ENCODE assay signal across 18 cellular contexts in the genomic region with DNA sequence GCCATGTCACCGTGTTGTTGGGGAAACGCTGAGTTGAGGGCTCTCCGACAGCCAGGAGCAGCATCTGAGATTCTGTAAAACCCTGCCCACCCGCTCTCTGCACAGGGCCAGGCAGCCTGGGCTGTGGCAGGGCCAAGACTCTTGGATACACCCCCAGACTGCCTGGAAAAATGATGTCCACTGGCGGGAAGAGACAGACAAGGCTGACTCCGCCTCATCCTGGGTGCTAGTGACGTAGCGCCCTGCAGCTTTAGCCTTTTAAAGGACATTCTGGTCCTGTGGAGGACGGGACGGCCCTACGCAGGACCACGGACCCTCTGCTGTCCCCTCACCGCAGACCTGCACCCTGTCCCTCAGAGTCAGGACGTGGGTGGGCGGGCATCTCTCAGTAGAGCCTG. TPM values are rescaled to one million over a fixed set of nuclear protein-coding genes. Genes with fewer than 3 reads are reported as not detected.
DNase-seq lines count a peak whose midpoint lies in the region; ATAC-seq and TF ChIP-seq lines count a peak whose summit lies in the region.
"Had no signal": no experiment of that assay in that cellular context is flagged by ENCODE, and none has a peak within 500 bp of the region (broad histone marks: within the 10 kb centered on the region; RNA-seq: fewer than 3 reads in every experiment).

No MANE protein-coding gene starts in this region.

- BruUV-seq in Panc1 (replicated peaks; lab: Mats Ljungman, UMichigan), result no TSS peak

- no peaks in the 10 kb centered on the region for H4K20me1 ChIP-seq in BLaER1

- H3K36me3 ChIP-seq in BLaER1 (no peaks in the 10 kb centered on the region), Panc1 (ENCODE audit: control insufficient read depth, insufficient read depth, low read length) (no peaks in the 10 kb centered on the region), upper lobe of right lung (no peaks in the 10 kb centered on the region)
- H3K36me3 ChIP-seq: BE2C, HAP-1 had no signal

- in situ Hi-C loops in Panc1 (cut with HindIII; ENCODE audit: low pct_unique_long_range_greater_than_20kb, low sequenced_read_pairs), result no loop called here

- no peak overlapping the region for H3K27ac ChIP-seq in BLaER1
- H3K27ac ChIP-seq in Panc1 (ENCODE audit: low read length), result no peak overlapping the region
- H3K27ac ChIP-seq in upper lobe of right lung, result no peak overlapping the region
- H3K27ac ChIP-seq: C4-2B, GM23248, HL-60 had no signal

- peaks cover 46% of the 10 kb centered on the region for H3K4me1 ChIP-seq in BLaER1
- no peaks in the 10 kb centered on the region for H3K4me1 ChIP-seq in Panc1 (ENCODE audit: control insufficient read depth, insufficient read depth, low read length)
- H3K4me1 ChIP-seq in upper lobe of right lung, result no peaks in the 10 kb centered on the region
- H3K4me1 ChIP-seq: BE2C, HAP-1 had no signal

- no peak overlapping the region for H3K4me3 ChIP-seq in BLaER1
- H3K4me3 ChIP-seq in Panc1 (ENCODE audit: low read depth in 2 of 2, low read length in 2 of 2), result no peak overlapping the region
- H3K4me3 ChIP-seq in upper lobe of right lung, result no peak overlapping the region
- H3K4me3 ChIP-seq: GM23248, HAP-1 had no signal

- POLR2A ChIA-PET in Panc1 (lab: Charles Lee), result no interaction called here

- TF ChIP-seq CTCF in Panc1 (IDR thresholded peaks at IDR 0.05) (no peak), upper lobe of right lung (IDR thresholded peaks at IDR 0.05) (no peak)

- H3K9me3 ChIP-seq in BLaER1 (no peaks in the 10 kb centered on the region), Panc1 (ENCODE audit: control insufficient read depth, insufficient read depth, low read depth, low read length) (no peaks in the 10 kb centered on the region), upper lobe of right lung (no peaks in the 10 kb centered on the region)
- H3K9me3 ChIP-seq: BE2C, HAP-1 had no signal

- no peak for DNase-seq in Panc1 (ENCODE audit: low read depth, low spot score)
- DNase-seq in left lobe of liver (ENCODE audit: low spot score), result peak; percentile 15
- peak; percentile 51 for DNase-seq in upper lobe of right lung
- DNase-seq in SIG-M5 treated with dmso at 0.1 percent for 504 hours (lab: John Stamatoyannopoulos, UW; ENCODE audit: unreplicated experiment), result no peak
- DNase-seq: BE2C; CD4-positive, alpha-beta T cell; DMS153; DMS79; GF-D8; GM23248 had no signal

- peak overlapping the region; percentile 85 for H3K4me2 ChIP-seq in BLaER1

- H3K27me3 ChIP-seq in BLaER1 (no peaks in the 10 kb centered on the region), Panc1 (ENCODE audit: control insufficient read depth, insufficient read depth, low read length) (peaks cover 16% of the 10 kb centered on the region), upper lobe of right lung (no peaks in the 10 kb centered on the region)

- intact Hi-C loops in Panc1 (cut with micrococcal nuclease; ENCODE audit: unreplicated experiment) (loop anchor here (10.0 kb wide), 1 partner anchor 68 kb away; no protein-coding TSS in a partner anchor), upper lobe of right lung (cut with DNase I) (no loop called here)

- H3K9ac ChIP-seq in BLaER1, result no peak overlapping the region
- H3K9ac ChIP-seq: GM23248 had no signal

- ATAC-seq in Panc1, result 0 out of 2 replicates have a peak, but pooled peaks have one; percentile 50
- ATAC-seq in left lobe of liver, result no peak
- ATAC-seq in upper lobe of right lung, result no peak
- ATAC-seq in GM19351 (IDR thresholded peaks at IDR 0.05; ENCODE audit: unreplicated experiment), result no peak

- CTCF ChIA-PET in Panc1 (lab: Charles Lee), result no interaction called here

RNA-seq across cellular contexts. Expression of a gene that starts 20.7 kb away (rescaled TPM):
- total RNA-seq in Panc1 (2021; ENCODE audit: unreplicated experiment), result not detected
- not detected for polyA plus RNA-seq in Panc1 (2012; ENCODE audit: insufficient read length)
- 1.6 TPM for total RNA-seq in left lobe of liver
- 15.4 TPM for total RNA-seq in upper lobe of right lung
- total RNA-seq: A172, GM23248, H4, HT1080 had no signal
- polyA plus RNA-seq: GM23248 had no signal

RNA-seq across cellular contexts. Expression of a gene that starts 40.5 kb away (rescaled TPM):
- total RNA-seq in Panc1 (2021; ENCODE audit: unreplicated experiment) (not detected), left lobe of liver (0.60 TPM), upper lobe of right lung (4.7 TPM)
- polyA plus RNA-seq in Panc1 (2012; ENCODE audit: insufficient read length), result not detected
- total RNA-seq: A172, GM23248, H4, HT1080 had no signal
- polyA plus RNA-seq: GM23248 had no signal

RNA-seq across cellular contexts. Expression of a gene that starts 50.3 kb away (rescaled TPM):
- not detected for total RNA-seq in Panc1 (2021; ENCODE audit: unreplicated experiment)
- polyA plus RNA-seq in Panc1 (2012; ENCODE audit: insufficient read length), result not detected
- total RNA-seq in left lobe of liver, result not detected
- total RNA-seq in upper lobe of right lung, result not detected
- total RNA-seq: A172, GM23248, H4, HT1080 had no signal
- polyA plus RNA-seq: GM23248 had no signal

Comparison
In these comparisons a context has a peak if more than half of its experiments do, and no peak if none do; other contexts are left out.
1. DNase-seq: peak in left lobe of liver (single experiment) and upper lobe of right lung (single experiment); none in Panc1 (single experiment) and SIG-M5 treated with dmso at 0.1 percent for 504 hours (single experiment).